1 cellular context compared by ENCODE assay signal in genomic region chr10:37535459-37536246, GRCh38.
TF ChIP-seq lines count a peak whose summit lies in the region.

No MANE protein-coding gene starts in this region.

TF ChIP-seq in WTC11, 78 proteins besides CTCF, POLR2A, EP300 and RAD21 (continued from another document):
- no peak for TF ChIP-seq ATF2 (CRISPR knock-in tag; IDR thresholded peaks at IDR 0.05; ENCODE audit: borderline replicate concordance, low read depth)
- TF ChIP-seq NR1H2 (CRISPR knock-in tag; IDR thresholded peaks at IDR 0.05), result no peak
- TF ChIP-seq CREM (CRISPR knock-in tag; IDR thresholded peaks at IDR 0.05), result no peak
- TF ChIP-seq NR3C1 (CRISPR knock-in tag; conservative IDR thresholded peaks at IDR 0.05; ENCODE audit: low read depth), result no peak
- TF ChIP-seq ZNF512 (CRISPR knock-in tag; IDR thresholded peaks at IDR 0.05; ENCODE audit: borderline replicate concordance), result no peak
